In the genomic region with DNA sequence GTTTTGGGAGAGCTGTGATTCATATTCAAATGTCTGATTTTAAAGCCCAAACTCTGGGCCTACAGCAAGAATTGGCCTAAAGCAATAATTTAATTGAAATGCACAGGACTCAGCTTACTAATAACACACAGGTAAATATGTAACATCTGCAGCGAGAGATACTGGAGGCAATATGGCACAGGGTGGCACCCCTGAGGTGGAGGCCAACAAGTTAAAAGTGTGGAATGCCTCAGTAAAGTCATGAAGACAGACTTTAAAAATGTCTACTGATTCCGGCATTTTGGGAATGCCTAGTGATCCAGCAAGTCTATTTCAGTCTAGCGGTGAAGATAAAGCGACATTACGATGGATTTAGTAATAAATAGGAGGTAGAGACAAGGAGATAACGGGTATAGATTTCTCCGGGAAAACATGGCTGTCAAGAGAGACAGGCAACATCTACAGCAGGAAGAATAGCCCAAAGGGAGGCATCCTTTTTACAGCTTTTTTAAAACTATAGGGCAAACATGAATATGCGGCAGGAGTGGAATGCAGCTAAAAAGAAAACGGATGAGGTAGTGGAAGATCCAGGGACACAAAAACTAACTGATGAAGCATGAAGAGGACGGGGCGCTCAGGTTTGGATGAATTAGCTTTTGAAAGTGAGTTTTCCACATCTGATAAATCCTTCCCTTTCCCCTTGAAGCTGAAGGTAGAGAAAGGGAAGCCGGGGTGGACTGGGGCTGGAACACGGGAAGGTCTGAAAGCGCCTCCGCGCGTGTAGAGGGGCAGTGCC, we compare ENCODE assay signal across 1 cellular context.
TF ChIP-seq lines count a peak whose summit lies in the region.

No MANE protein-coding gene starts in this region.

TF ChIP-seq in H1, 55 proteins besides CTCF, POLR2A, EP300 and RAD21:
- no peak for TF ChIP-seq SP4 (IDR thresholded peaks at IDR 0.05; ENCODE audit: low read length)
- no peak for TF ChIP-seq KDM1A (IDR thresholded peaks at IDR 0.05; ENCODE audit: borderline replicate concordance, low read length)
- TF ChIP-seq YY1 (IDR thresholded peaks at IDR 0.05; ENCODE audit: low read depth, low read length), result no peak
- TF ChIP-seq SUZ12 (IDR thresholded peaks at IDR 0.05; ENCODE audit: low read length), result no peak
- no peak for TF ChIP-seq RBBP5 (IDR thresholded peaks at IDR 0.05; ENCODE audit: borderline replicate concordance, low read depth, low read length)
- no peak for TF ChIP-seq BCL11A (IDR thresholded peaks at IDR 0.05; ENCODE audit: low read depth in 2 of 2, low read length in 2 of 2)
- no peak for TF ChIP-seq TEAD4 (IDR thresholded peaks at IDR 0.05; ENCODE audit: low read depth, low read length)
- no peak for TF ChIP-seq SP1 (IDR thresholded peaks at IDR 0.05; ENCODE audit: low read depth, low read length)
- no peak for TF ChIP-seq ATF3 (IDR thresholded peaks at IDR 0.05; ENCODE audit: insufficient read depth, low read depth, low read length)
- no peak for TF ChIP-seq CTBP2 (IDR thresholded peaks at IDR 0.05; ENCODE audit: borderline replicate concordance, insufficient read depth, insufficient read length, low read length)
- no peak for TF ChIP-seq SAP30 (IDR thresholded peaks at IDR 0.05; ENCODE audit: insufficient read depth, insufficient replicate concordance, low read length)
- no peak for TF ChIP-seq ASH2L (IDR thresholded peaks at IDR 0.05; ENCODE audit: low read length)
- TF ChIP-seq TAF1 (IDR thresholded peaks at IDR 0.05; ENCODE audit: low read depth, low read length), result no peak
- no peak for TF ChIP-seq SIX5 (IDR thresholded peaks at IDR 0.05; ENCODE audit: low read depth, low read length)
- no peak for TF ChIP-seq CREB1 (IDR thresholded peaks at IDR 0.05)
- TF ChIP-seq HDAC6 (IDR thresholded peaks at IDR 0.05; ENCODE audit: low read depth, low read length), result no peak
- TF ChIP-seq HDAC2 (IDR thresholded peaks at IDR 0.05; ENCODE audit: borderline replicate concordance in 1 of 2, low read depth in 2 of 2, low read length in 2 of 2), result no peak
